In genomic region chr1:245614986-245615385, GRCh38 we compare ENCODE assay signal across 18 cellular contexts.
"Had no signal": no experiment of that assay in that cellular context is flagged by ENCODE, and none has a peak within 500 bp of the region (broad histone marks: within the 10 kb centered on the region; RNA-seq: fewer than 3 reads in every experiment).

No MANE protein-coding gene starts in this region.

- H3K4me1 ChIP-seq: colonic mucosa, esophagus muscularis mucosa, gastrocnemius medialis, pancreas, thyroid gland had no signal

- H3K36me3 ChIP-seq: colonic mucosa, esophagus muscularis mucosa, gastrocnemius medialis, heart left ventricle, pancreas, thyroid gland had no signal

- H3K27ac ChIP-seq: colonic mucosa, esophagus muscularis mucosa, gastrocnemius medialis, pancreas, thyroid gland, VCaP had no signal

- DNase-seq: activated CD4-positive, alpha-beta T cell treated with anti-CD3 and anti-CD28 coated beads for 1 hour; activated CD4-positive, alpha-beta T cell treated with anti-CD3 and anti-CD28 coated beads, Interleukin-2, amount 50 U/mL, for 4 hours; activated T-cell treated with anti-CD3 and anti-CD28 coated beads, Interleukin-2, amount 50 U/mL, for 1 hour; central memory CD4-positive, alpha-beta T cell; colonic mucosa; effector CD4-positive, alpha-beta T cell; gastrocnemius medialis; left colon; naive B cell; pancreas; stimulated activated CD4-positive, alpha-beta T cell treated with anti-CD3 and anti-CD28 coated beads, Interleukin-2, amount 100 ng/mL, for 48 hours; T-helper 1 cell; thyroid gland had no signal

- H3K27me3 ChIP-seq: colonic mucosa, esophagus muscularis mucosa, gastrocnemius medialis, heart left ventricle, pancreas, thyroid gland had no signal

- FAIRE-seq: islet of Langerhans, pancreas had no signal

- H3K4me3 ChIP-seq: colonic mucosa, esophagus muscularis mucosa, gastrocnemius medialis, lung, pancreas, thyroid gland had no signal

- H3K9me3 ChIP-seq: colonic mucosa, esophagus muscularis mucosa, gastrocnemius medialis, heart left ventricle, pancreas, thyroid gland had no signal
